Comparison of ENCODE assay signal across 8 cellular contexts in the genomic region with DNA sequence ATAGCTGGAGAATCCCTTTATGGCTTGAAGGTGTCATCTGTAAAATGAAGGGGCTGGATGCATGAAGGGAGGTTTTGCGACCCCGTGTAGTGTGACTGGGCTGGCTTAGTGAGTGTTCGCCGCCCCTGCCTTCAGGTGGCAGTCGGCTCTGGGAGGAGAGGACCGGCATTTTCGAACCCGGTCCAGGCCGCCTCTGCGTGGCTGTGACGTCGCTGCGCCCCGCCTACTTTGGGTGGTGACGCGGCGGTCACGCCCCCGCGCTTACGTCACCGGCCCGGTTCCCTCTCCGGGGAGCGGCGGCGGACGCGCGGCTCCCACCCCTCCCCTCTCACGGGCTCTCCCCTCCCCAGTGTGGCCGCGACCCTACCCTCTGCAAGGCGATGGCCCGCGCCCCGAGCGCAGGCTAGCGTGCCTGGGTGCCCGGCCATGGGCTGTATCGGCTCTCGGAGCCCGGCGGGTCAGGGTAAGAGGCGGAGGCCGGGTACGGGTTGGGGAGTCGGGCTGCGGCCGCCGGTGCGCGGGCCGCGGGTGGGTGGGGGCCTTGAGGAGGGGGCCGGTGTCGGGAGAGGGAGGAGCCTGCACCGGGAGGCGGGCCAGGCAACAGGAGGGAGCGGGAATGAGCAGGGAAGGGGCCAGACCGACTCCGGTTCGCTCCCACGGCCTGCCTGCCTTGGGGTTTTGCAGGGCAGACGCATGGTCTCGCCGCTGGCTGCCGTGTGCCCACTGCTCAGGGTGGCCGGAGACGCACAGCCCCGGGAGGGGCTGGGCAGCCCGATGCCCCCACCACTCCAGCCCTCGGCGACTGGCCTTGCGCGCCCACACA. TPM values are rescaled to one million over a fixed set of nuclear protein-coding genes. Genes with fewer than 3 reads are reported as not detected.
DNase-seq lines count a peak whose midpoint lies in the region; ATAC-seq lines count a peak whose summit lies in the region.

No MANE protein-coding gene starts in this region.

- peak overlapping the region; percentile 64 for H2AK5ac ChIP-seq in mesendoderm (ENCODE audit: low read length)

- peak overlapping the region; percentile 74 for H3K23ac ChIP-seq in mesendoderm (ENCODE audit: low read length)

- H3K4me2 ChIP-seq in mesendoderm (ENCODE audit: low read length): peak overlapping the region; percentile 86

- H3K4me1 ChIP-seq in mesendoderm (ENCODE audit: control insufficient read depth, low read depth, low read length): peaks cover 3% of the 10 kb centered on the region

- WGBS in mesendoderm (ENCODE audit: extremely low coverage, insufficient coverage, low lambda C conversion rate): no CpG with 5 or more reads among the region's 76 CpGs

- H3K27me3 Mint-ChIP-seq in effector memory CD8-positive, alpha-beta T cell: no peaks in the 10 kb centered on the region

- H3K27me3 ChIP-seq in mesendoderm (ENCODE audit: insufficient read depth, low read length, poor library complexity): no peaks in the 10 kb centered on the region

- H3K9me3 Mint-ChIP-seq in effector memory CD8-positive, alpha-beta T cell: no peaks in the 10 kb centered on the region

- H3K4me1 Mint-ChIP-seq in effector memory CD8-positive, alpha-beta T cell (ENCODE audit: low read depth in 2 of 2): peaks cover 35 to 36% of the 10 kb centered on the region in 2 donors

- no peak overlapping the region for H4K8ac ChIP-seq in mesendoderm (ENCODE audit: low read depth, low read length)

- peaks cover 47% of the 10 kb centered on the region for H3K36me3 Mint-ChIP-seq in effector memory CD8-positive, alpha-beta T cell (ENCODE audit: insufficient read depth)

- in situ Hi-C loops in ACHN (cut with HindIII; ENCODE audit: low pct_ligation_motif_present, low pct_unique_long_range_greater_than_20kb, low sequenced_read_pairs): no loop called here

- H3K79me1 ChIP-seq in mesendoderm (ENCODE audit: low read length): peaks cover 3% of the 10 kb centered on the region

- H3K9ac ChIP-seq in mesendoderm (ENCODE audit: low read length): peak overlapping the region; percentile 90

- no peak overlapping the region for H2BK5ac ChIP-seq in mesendoderm (ENCODE audit: low read length)

- H3K4me3 Mint-ChIP-seq in effector memory CD8-positive, alpha-beta T cell: peak overlapping the region; percentile 85

- no peak overlapping the region for H4K5ac ChIP-seq in mesendoderm (ENCODE audit: low read length)

- no peak overlapping the region for H2BK120ac ChIP-seq in mesendoderm (ENCODE audit: low read depth, low read length)

- peak overlapping the region; percentile 64 for H3K18ac ChIP-seq in mesendoderm (ENCODE audit: low read length)

- H3K27ac ChIP-seq in mesendoderm (ENCODE audit: low read depth, low read length): peak overlapping the region; percentile 87

- H3K27ac Mint-ChIP-seq in effector memory CD8-positive, alpha-beta T cell: peak overlapping the region; percentile 73 to 91

- DNase-seq in ACHN (peak; percentile 72), NCI-H82 treated with DMSO at 0.1 percent for 48 hours (lab: John Stamatoyannopoulos, UW; ENCODE audit: unreplicated experiment) (peak; percentile 67), mesendoderm (peak; percentile 92)
- peak; percentile 75 to 91 (median 87) for DNase-seq in activated CD8-positive, alpha-beta memory T cell treated with anti-CD3 and anti-CD28 coated beads for 48 hours (ENCODE audit: low read depth in 2 of 3, low spot score in 2 of 3)
- peak; percentile 86 to 92 (median 91) for DNase-seq in effector memory CD8-positive, alpha-beta T cell
- DNase-seq in stimulated activated CD8-positive, alpha-beta memory T cell treated with anti-CD3 and anti-CD28 coated beads, Interleukin-12 subunit alpha, Interleukin-12 subunit beta, amount 100 ng/mL, for 4 hours (ENCODE audit: low read depth): peak; percentile 77

- ATAC-seq in GM18909 (IDR thresholded peaks at IDR 0.05; ENCODE audit: poor library complexity, unreplicated experiment) (peak; percentile 71), HG03354 (IDR thresholded peaks at IDR 0.05; ENCODE audit: poor library complexity, severe bottlenecking, unreplicated experiment) (peak; percentile 77)
- ATAC-seq in effector memory CD8-positive, alpha-beta T cell (replicated peaks): peak; percentile 81

- peaks cover 19% of the 10 kb centered on the region for H3K36me3 ChIP-seq in mesendoderm (ENCODE audit: control insufficient read depth, insufficient read depth, low read length)

- no peaks in the 10 kb centered on the region for H3K79me2 ChIP-seq in mesendoderm (ENCODE audit: control insufficient read depth, insufficient read depth, low read length)

- H3K4me3 ChIP-seq in mesendoderm (ENCODE audit: low read length): peak overlapping the region; percentile 80

- H2BK15ac ChIP-seq in mesendoderm (replicated peaks; ENCODE audit: low read depth): no peak overlapping the region

- H3K56ac ChIP-seq in mesendoderm (ENCODE audit: low read length): peak overlapping the region; percentile 95

- H3K4ac ChIP-seq in mesendoderm (ENCODE audit: low read depth, low read length): peak overlapping the region; percentile 11

RNA-seq across cellular contexts. Expression of a gene that starts 1.5 kb away (rescaled TPM):
- polyA plus RNA-seq in mesendoderm (2013, experiment 1 of 2): 4.8 TPM
- polyA plus RNA-seq in mesendoderm (2013, experiment 2 of 2): 5.1 TPM

RNA-seq across cellular contexts. Expression of a gene that starts 21.5 kb away (rescaled TPM):
- polyA plus RNA-seq in mesendoderm (2013, experiment 1 of 2): 364 TPM
- 356 TPM for polyA plus RNA-seq in mesendoderm (2013, experiment 2 of 2)

RNA-seq across cellular contexts. Expression of a gene that starts 25.5 kb away (rescaled TPM):
- 3.7 TPM for polyA plus RNA-seq in mesendoderm (2013, experiment 1 of 2)
- 3.9 TPM for polyA plus RNA-seq in mesendoderm (2013, experiment 2 of 2)

RNA-seq across cellular contexts. Expression of a gene that starts 25.6 kb away (rescaled TPM):
- 89.1 TPM for polyA plus RNA-seq in mesendoderm (2013, experiment 1 of 2)
- polyA plus RNA-seq in mesendoderm (2013, experiment 2 of 2): 91.1 TPM

RNA-seq across cellular contexts. Expression of a gene that starts 36.8 kb away (rescaled TPM):
- 152 TPM for polyA plus RNA-seq in mesendoderm (2013, experiment 1 of 2)
- polyA plus RNA-seq in mesendoderm (2013, experiment 2 of 2): 152 TPM

Comparison
In these comparisons a context has a peak if more than half of its experiments do, and no peak if none do; other contexts are left out.
1. Peak in every context shown above with its lines: DNase-seq, ATAC-seq, H3K4me3 ChIP-seq and H3K27ac ChIP-seq.